20 cellular contexts compared by ENCODE assay signal in genomic region chr2:105257981-105258380, GRCh38. TPM values are rescaled to one million over a fixed set of nuclear protein-coding genes. Genes with fewer than 3 reads are reported as not detected.
"Had no signal": no experiment of that assay in that cellular context is flagged by ENCODE, and none has a peak within 500 bp of the region (broad histone marks: within the 10 kb centered on the region; RNA-seq: fewer than 3 reads in every experiment).

No MANE protein-coding gene starts in this region.

- H3K4me3 ChIP-seq: left ventricle myocardium inferior, pancreas, upper lobe of right lung had no signal

- H3K27me3 ChIP-seq: brain microvascular endothelial cell, pancreas, upper lobe of right lung had no signal

- H3K9me3 ChIP-seq: left ventricle myocardium inferior, pancreas, upper lobe of right lung had no signal

- ATAC-seq: activated T-helper 17 cell treated with anti-CD3 and anti-CD28 coated beads, Interleukin-2, amount 50 U/mL, for 72 hours; pancreas; T-helper 17 cell; upper lobe of right lung had no signal

- H3K4me1 ChIP-seq: left ventricle myocardium inferior, pancreas, upper lobe of right lung had no signal

- DNase-seq: activated B cell treated with CpG ODN at 0.5 μM for 24 hours; activated CD4-positive, alpha-beta T cell treated with anti-CD3 and anti-CD28 coated beads, Interleukin-2, amount 10 ng/mL, durations not matched to agents 24 days and 14 days; activated CD8-positive, alpha-beta memory T cell treated with anti-CD3 and anti-CD28 coated beads for 24 hours; activated naive CD4-positive, alpha-beta T cell treated with anti-CD3 and anti-CD28 coated beads, Interleukin-2, amount 50 U/mL, for 16 hours; amniotic stem cell; brain microvascular endothelial cell; dermis blood vessel endothelial cell; endodermal cell; foreskin melanocyte; head of caudate nucleus; left ventricle myocardium inferior; mesendoderm; pancreas; stimulated activated CD4-positive, alpha-beta T cell treated with anti-CD3 and anti-CD28 coated beads, Interleukin-4, amount 100 ng/mL, for 1 hour; T-helper 17 cell; upper lobe of right lung had no signal

- FAIRE-seq: islet of Langerhans, pancreas had no signal

- H3K27ac ChIP-seq: brain microvascular endothelial cell, left ventricle myocardium inferior, pancreas, upper lobe of right lung had no signal

- H3K36me3 ChIP-seq: brain microvascular endothelial cell, pancreas, upper lobe of right lung had no signal

RNA-seq across cellular contexts. Expression of gene GPR45, which starts 16.4 kb away (rescaled TPM):
- total RNA-seq: activated B cell treated with CpG ODN at 0.5 μM for 24 hours; activated CD4-positive, alpha-beta T cell treated with anti-CD3 and anti-CD28 coated beads, Interleukin-2, amount 10 ng/mL, durations not matched to agents 24 days and 14 days; activated T-helper 17 cell treated with anti-CD3 and anti-CD28 coated beads, Interleukin-2, amount 50 U/mL, for 72 hours; dermis blood vessel endothelial cell; endodermal cell; left ventricle myocardium inferior; neural crest cell; pancreas; T-helper 17 cell; upper lobe of right lung had no signal
- polyA plus RNA-seq: esophagus had no signal
